Comparison of ENCODE assay signal across 13 cellular contexts in the genomic region with DNA sequence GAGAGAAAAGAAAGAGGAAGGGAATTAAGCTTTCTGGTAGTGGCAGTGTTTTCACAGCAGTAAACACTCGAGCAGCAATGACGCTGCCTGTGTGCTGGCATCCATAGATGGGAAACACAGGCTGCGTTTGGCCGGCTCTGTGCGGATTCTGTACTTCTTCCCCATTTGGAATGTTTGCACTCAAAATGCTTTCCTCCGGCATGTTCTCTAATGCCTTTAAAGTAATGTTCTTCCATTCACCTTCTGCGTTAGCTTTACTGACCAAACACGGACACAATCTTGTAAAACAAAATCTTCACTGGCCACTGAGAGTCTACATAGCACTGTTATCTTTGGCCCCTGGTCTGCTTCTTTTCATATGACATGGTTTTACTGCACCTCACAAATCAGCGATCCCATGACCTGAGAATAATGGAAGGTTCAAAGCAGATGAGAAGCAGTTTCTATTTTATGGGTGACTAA. TPM values are rescaled to one million over a fixed set of nuclear protein-coding genes. Genes with fewer than 3 reads are reported as not detected.
DNase-seq lines count a peak whose midpoint lies in the region; ATAC-seq and TF ChIP-seq lines count a peak whose summit lies in the region.
"Had no signal": no experiment of that assay in that cellular context is flagged by ENCODE, and none has a peak within 500 bp of the region (broad histone marks: within the 10 kb centered on the region; RNA-seq: fewer than 3 reads in every experiment).

No MANE protein-coding gene starts in this region.

- H3K9me3 ChIP-seq in left ventricle myocardium inferior (replicated peaks) (no peaks in the 10 kb centered on the region), HAP-1 (no peaks in the 10 kb centered on the region)
- H3K9me3 ChIP-seq: MG63 had no signal

- H3K36me3 ChIP-seq in left ventricle myocardium inferior = no peaks in the 10 kb centered on the region
- no peaks in the 10 kb centered on the region for H3K36me3 ChIP-seq in HAP-1 (replicated peaks)
- H3K36me3 ChIP-seq: MG63 had no signal

- TF ChIP-seq CTCF in left ventricle myocardium inferior (IDR thresholded peaks at IDR 0.05; ENCODE audit: borderline replicate concordance) = no peak

- H3K4me1 ChIP-seq in left ventricle myocardium inferior (peaks cover 50% of the 10 kb centered on the region), HAP-1 (no peaks in the 10 kb centered on the region)

- DNase-seq in A172 (ENCODE audit: low spot score) = peak; percentile 3
- peak in 30 of 58 donors; percentile 4 to 61 (median 19) for DNase-seq in anterior cingulate cortex (lab: John Stamatoyannopoulos, UW)
- peak; percentile 52 for DNase-seq in left ventricle myocardium inferior
- peak in 8 of 10 donors; percentile 19 to 87 (median 40) for DNase-seq in posterior cingulate gyrus
- no peak for DNase-seq in HAP-1 (ENCODE audit: low spot score in 2 of 2)
- DNase-seq in SKM-1 (lab: John Stamatoyannopoulos, UW; ENCODE audit: unreplicated experiment) = no peak
- DNase-seq in NCI-H748 (lab: John Stamatoyannopoulos, UW; ENCODE audit: unreplicated experiment) = no peak
- DNase-seq: activated naive CD8-positive, alpha-beta T cell treated with anti-CD3 and anti-CD28 coated beads, Interleukin-2, amount 10 ng/mL, durations not matched to agents 7 days and 5 days; MG63; stimulated activated naive CD4-positive, alpha-beta T cell treated with Interleukin-2 at 50 U/mL for 16 hours had no signal

- in situ Hi-C loops in HAP-1 (cut with MboI; ENCODE audit: low sequenced_read_pairs) = no loop called here

- H3K27me3 ChIP-seq in left ventricle myocardium inferior (ENCODE audit: low read depth) (no peaks in the 10 kb centered on the region), HAP-1 (ENCODE audit: low read depth) (no peaks in the 10 kb centered on the region)
- H3K27me3 ChIP-seq: MG63 had no signal

- H3K27ac ChIP-seq in left ventricle myocardium inferior (replicated peaks) = peak overlapping the region; percentile 87

- ATAC-seq in HG03378 (IDR thresholded peaks at IDR 0.05; ENCODE audit: unreplicated experiment) = no peak
- ATAC-seq: activated CD4-positive, CD25-positive, alpha-beta regulatory T cell treated with anti-CD3 and anti-CD28 coated beads, Interleukin-2, amount 50 U/mL, for 24 hours had no signal

- H3K4me3 ChIP-seq in left ventricle myocardium inferior (peak overlapping the region; percentile 65), HAP-1 (no peak overlapping the region)
- H3K4me3 ChIP-seq: MG63, skin epidermis had no signal

- intact Hi-C loops in left ventricle myocardium inferior (cut with micrococcal nuclease) = no loop called here
- intact Hi-C loops in posterior cingulate gyrus (cut with DNase I) = no loop called here

RNA-seq across cellular contexts. Expression of gene DCP1B, which starts 31.4 kb away (rescaled TPM):
- total RNA-seq in A172 (2014; rRNA removed; shearing (Covaris generic)) = 4.9 and 9.6 TPM in 2 replicates
- total RNA-seq in left ventricle myocardium inferior = 1.7 TPM

RNA-seq across cellular contexts. Expression of gene CACNA2D4, which starts 54.4 kb away (rescaled TPM):
- not detected in 2 replicates for total RNA-seq in A172 (2014; rRNA removed; shearing (Covaris generic))
- total RNA-seq in left ventricle myocardium inferior = 1.2 TPM

Comparison
In these comparisons a context has a peak if more than half of its experiments do, and no peak if none do; other contexts are left out.
1. DNase-seq: peak in A172 (single experiment), anterior cingulate cortex (30 of 58), left ventricle myocardium inferior (single experiment) and posterior cingulate gyrus (8 of 10); none in HAP-1 (0 of 2), SKM-1 (single experiment) and NCI-H748 (single experiment).